In the genomic region with DNA sequence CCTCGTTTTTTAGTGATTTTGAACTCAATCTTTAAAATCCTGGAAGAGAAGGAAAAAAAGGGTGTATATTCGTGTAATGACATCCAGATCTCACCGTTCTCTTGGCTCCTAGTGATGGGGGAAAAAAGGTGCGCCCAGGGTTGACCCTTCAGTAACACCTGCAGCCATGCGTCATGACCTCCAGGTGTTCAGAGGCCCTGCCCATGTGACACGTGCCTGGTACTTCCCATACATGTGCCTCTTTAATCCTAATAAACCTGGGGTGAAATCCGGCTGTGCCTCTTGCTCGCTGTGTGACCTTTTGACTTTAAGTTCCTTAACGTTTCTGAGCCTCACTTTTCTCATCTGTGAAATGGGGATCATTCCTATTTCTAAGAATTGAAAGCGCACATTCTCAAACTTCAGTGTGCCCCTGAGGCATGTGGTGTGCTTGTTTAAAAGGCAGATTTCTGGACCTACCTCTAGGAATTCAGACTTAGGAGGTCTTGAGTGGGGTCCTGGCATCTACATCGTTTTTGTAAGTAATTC, we compare ENCODE assay signal across 23 cellular contexts.
"Had no signal": no experiment of that assay in that cellular context is flagged by ENCODE, and none has a peak within 500 bp of the region (broad histone marks: within the 10 kb centered on the region; RNA-seq: fewer than 3 reads in every experiment).

No MANE protein-coding gene starts in this region.

- H3K36me3 ChIP-seq: left ventricle myocardium inferior, ovary, right atrium auricular region, thoracic aorta, tibial artery, upper lobe of right lung had no signal

- H3K27me3 Mint-ChIP-seq: naive thymus-derived CD4-positive, alpha-beta T cell; natural killer cell treated with Interleukin-12 subunit alpha and Interleukin-12 subunit beta and Interleukin-15 and Interleukin-18, amount 100 ng/mL, for 72 hours; progenitor cell of endocrine pancreas; stimulated activated naive CD8-positive, alpha-beta T cell treated with anti-CD3 and anti-CD28 coated beads, Interleukin-15, Interleukin-2, amounts not matched to agents 100 ng/mL and 50 ng/mL, for 24 hours had no signal

- H3K9me3 ChIP-seq: left ventricle myocardium inferior, ovary, right atrium auricular region, spleen, suprapubic skin, thoracic aorta, tibial artery, upper lobe of right lung had no signal

- H3K27ac ChIP-seq: left ventricle myocardium inferior, ovary, right atrium auricular region, skin epidermis, spleen, suprapubic skin, thoracic aorta, tibial artery, upper lobe of right lung had no signal

- DNase-seq: hypothalamus; immature natural killer cell; kidney; left ventricle myocardium inferior; mesendoderm; naive thymus-derived CD4-positive, alpha-beta T cell; ovary; spleen; stimulated activated CD4-positive, alpha-beta T cell treated with anti-CD3 and anti-CD28 coated beads, Interleukin-4, amount 100 ng/mL, for 24 hours; stimulated activated naive CD4-positive, alpha-beta T cell; tibial artery; upper lobe of right lung had no signal

- H3K4me1 ChIP-seq: left ventricle myocardium inferior, right atrium auricular region, suprapubic skin, tibial artery, upper lobe of right lung had no signal

- ATAC-seq: naive thymus-derived CD4-positive, alpha-beta T cell; natural killer cell treated with Interleukin-12 subunit alpha and Interleukin-12 subunit beta and Interleukin-15 and Interleukin-18, amount 100 ng/mL, for 72 hours; sciatic nerve; stimulated activated effector memory CD8-positive, alpha-beta T cell treated with anti-CD3 and anti-CD28 coated beads, Interleukin-12 subunit alpha, Interleukin-12 subunit beta, amount 100 ng/mL, for 72 hours; upper lobe of right lung had no signal

- H3K9me3 Mint-ChIP-seq: immature natural killer cell; mesothelial cell of epicardium; naive thymus-derived CD4-positive, alpha-beta T cell; natural killer cell treated with Interleukin-12 subunit alpha and Interleukin-12 subunit beta and Interleukin-15 and Interleukin-18, amount 100 ng/mL, for 72 hours; stimulated activated effector memory CD8-positive, alpha-beta T cell treated with anti-CD3 and anti-CD28 coated beads, Interleukin-12 subunit alpha, Interleukin-12 subunit beta, amount 100 ng/mL, for 72 hours; stimulated activated naive CD8-positive, alpha-beta T cell treated with anti-CD3 and anti-CD28 coated beads, Interleukin-15, Interleukin-2, amounts not matched to agents 100 ng/mL and 50 ng/mL, for 24 hours had no signal

- H3K27ac Mint-ChIP-seq: immature natural killer cell; mesothelial cell of epicardium; naive thymus-derived CD4-positive, alpha-beta T cell; natural killer cell treated with Interleukin-12 subunit alpha and Interleukin-12 subunit beta and Interleukin-15 and Interleukin-18, amount 100 ng/mL, for 72 hours; stimulated activated effector memory CD8-positive, alpha-beta T cell treated with anti-CD3 and anti-CD28 coated beads, Interleukin-12 subunit alpha, Interleukin-12 subunit beta, amount 100 ng/mL, for 72 hours; stimulated activated naive CD8-positive, alpha-beta T cell treated with anti-CD3 and anti-CD28 coated beads, Interleukin-15, Interleukin-2, amounts not matched to agents 100 ng/mL and 50 ng/mL, for 24 hours had no signal

- H3K27me3 ChIP-seq: ovary, right atrium auricular region, spleen, suprapubic skin, tibial artery, upper lobe of right lung had no signal

- H3K4me3 Mint-ChIP-seq: immature natural killer cell; mesothelial cell of epicardium; naive thymus-derived CD4-positive, alpha-beta T cell; natural killer cell treated with Interleukin-12 subunit alpha and Interleukin-12 subunit beta and Interleukin-15 and Interleukin-18, amount 100 ng/mL, for 72 hours; stimulated activated effector memory CD8-positive, alpha-beta T cell treated with anti-CD3 and anti-CD28 coated beads, Interleukin-12 subunit alpha, Interleukin-12 subunit beta, amount 100 ng/mL, for 72 hours; stimulated activated naive CD8-positive, alpha-beta T cell treated with anti-CD3 and anti-CD28 coated beads, Interleukin-15, Interleukin-2, amounts not matched to agents 100 ng/mL and 50 ng/mL, for 24 hours had no signal

- H3K4me3 ChIP-seq: left ventricle myocardium inferior, lung, ovary, right atrium auricular region, skin epidermis, spleen, suprapubic skin, thoracic aorta, tibial artery, upper lobe of right lung had no signal

- H3K4me1 Mint-ChIP-seq: immature natural killer cell had no signal

- H3K36me3 Mint-ChIP-seq: immature natural killer cell; natural killer cell treated with Interleukin-12 subunit alpha and Interleukin-12 subunit beta and Interleukin-15 and Interleukin-18, amount 100 ng/mL, for 72 hours; stimulated activated effector memory CD8-positive, alpha-beta T cell treated with anti-CD3 and anti-CD28 coated beads, Interleukin-12 subunit alpha, Interleukin-12 subunit beta, amount 100 ng/mL, for 72 hours had no signal
